Comparison of ENCODE assay signal across 7 cellular contexts in the genomic region with DNA sequence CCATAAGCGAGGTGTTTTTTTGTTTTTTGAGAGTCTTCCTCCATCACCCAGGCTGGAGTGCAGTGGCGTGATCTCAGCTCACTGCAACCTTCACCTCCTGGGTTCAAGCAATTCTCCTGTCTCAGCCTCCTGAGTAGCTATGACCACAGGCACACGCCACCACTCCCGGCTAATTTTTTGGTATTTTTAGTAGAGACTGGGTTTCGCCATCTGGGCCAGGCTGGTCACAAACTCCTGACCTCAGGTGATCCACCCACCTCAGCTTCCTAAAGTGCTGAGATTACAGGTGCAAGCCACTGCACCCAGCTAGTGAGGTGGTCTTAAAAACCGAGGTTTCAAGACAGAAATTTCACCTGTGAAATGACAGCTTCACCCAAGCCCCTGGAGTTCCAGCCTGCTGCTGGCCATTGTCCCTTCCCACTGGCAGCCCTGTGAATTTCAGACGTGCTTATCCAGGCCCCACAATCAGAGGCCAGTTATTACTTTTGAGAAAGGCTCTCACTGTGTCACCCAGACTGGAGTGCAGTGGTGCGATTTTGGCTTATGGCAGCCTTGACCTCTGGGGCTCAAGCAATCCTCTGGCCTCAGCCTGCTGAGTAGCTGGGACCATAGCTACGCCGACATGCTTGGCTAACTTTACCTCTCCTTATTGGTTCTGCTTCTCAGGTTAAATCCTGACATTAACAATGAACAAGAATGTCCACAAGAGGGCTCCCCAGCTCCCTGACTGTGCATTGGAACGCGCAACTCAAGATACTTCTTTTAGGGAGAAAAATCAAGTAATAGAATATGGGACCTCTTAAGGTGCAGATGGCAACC. TPM values are rescaled to one million over a fixed set of nuclear protein-coding genes. Genes with fewer than 3 reads are reported as not detected.
DNase-seq lines count a peak whose midpoint lies in the region; ATAC-seq, FAIRE-seq and TF ChIP-seq lines count a peak whose summit lies in the region.

No MANE protein-coding gene starts in this region.

- H3K36me3 Mint-ChIP-seq in T-helper 1 cell treated with Interleukin-12 subunit alpha and Interleukin-12 subunit beta and Interleukin-4 antibody, amounts not matched to agents 30 μg/mL and 1 μg/mL, for 36 hours (ENCODE audit: low read depth), result peaks cover 71% of the 10 kb centered on the region

- H3K4me3 ChIP-seq in LNCaP clone FGC (ENCODE audit: low read depth, low read length) (no peak overlapping the region), lower lobe of right lung (no peak overlapping the region), upper lobe of left lung (no peak overlapping the region)

- intact Hi-C loops in lower lobe of right lung (cut with DNase I), result no loop called here

- peak overlapping the region; percentile 77 for H3K27ac Mint-ChIP-seq in T-helper 1 cell treated with Interleukin-12 subunit alpha and Interleukin-12 subunit beta and Interleukin-4 antibody, amounts not matched to agents 30 μg/mL and 1 μg/mL, for 36 hours

- H3K4me1 ChIP-seq in lower lobe of right lung (peaks cover 17% of the 10 kb centered on the region), upper lobe of left lung (peaks cover 20 to 23% (median 22%) of the 10 kb centered on the region in 4 donors)

- peaks cover 39% of the 10 kb centered on the region for H3K4me1 Mint-ChIP-seq in T-helper 1 cell treated with Interleukin-12 subunit alpha and Interleukin-12 subunit beta and Interleukin-4 antibody, amounts not matched to agents 30 μg/mL and 1 μg/mL, for 36 hours (ENCODE audit: low read depth)

- WGBS in upper lobe of left lung, 2 donors, result 74 to 80% methylated on average over 11 to 12 of the region's 12 CpGs

- H3K4me3 Mint-ChIP-seq in T-helper 1 cell treated with Interleukin-12 subunit alpha and Interleukin-12 subunit beta and Interleukin-4 antibody, amounts not matched to agents 30 μg/mL and 1 μg/mL, for 36 hours, result no peak overlapping the region

- TF ChIP-seq CTCF in LNCaP clone FGC (IDR thresholded peaks at IDR 0.05; ENCODE audit: control insufficient read depth, extremely low read depth, insufficient read depth) (peak; percentile 70), lower lobe of right lung (IDR thresholded peaks at IDR 0.05) (peak; percentile 61), upper lobe of left lung (IDR thresholded peaks at IDR 0.05) (peak in 5 of 6 experiments; percentile 21 to 63 (median 56))

- FAIRE-seq in G401.6 (lab: Jason Lieb, UNC), result peak; percentile 93

- no peak for TF ChIP-seq EP300 in upper lobe of left lung (IDR thresholded peaks at IDR 0.05)

- no peaks in the 10 kb centered on the region for H3K9me3 Mint-ChIP-seq in T-helper 1 cell treated with Interleukin-12 subunit alpha and Interleukin-12 subunit beta and Interleukin-4 antibody, amounts not matched to agents 30 μg/mL and 1 μg/mL, for 36 hours

- peak; percentile 58 to 65 for ATAC-seq in lower lobe of right lung
- peak; percentile 54 to 65 for ATAC-seq in upper lobe of left lung (ENCODE audit: low FRiP score in 2 of 2)
- ATAC-seq in HG03432 (IDR thresholded peaks at IDR 0.05; ENCODE audit: unreplicated experiment), result no peak

- H3K9me3 ChIP-seq in lower lobe of right lung (no peaks in the 10 kb centered on the region), upper lobe of left lung (no peaks in the 10 kb centered on the region)

- H3K36me3 ChIP-seq in lower lobe of right lung (peaks cover 78% of the 10 kb centered on the region), upper lobe of left lung (peaks cover 36 to 76% (median 61%) of the 10 kb centered on the region in 4 donors)

- H3K27ac ChIP-seq in lower lobe of right lung (peak overlapping the region; percentile 25), upper lobe of left lung (peak overlapping the region in 3 of 4 donors; percentile 2 to 72 (median 62))

- H3K27me3 ChIP-seq in lower lobe of right lung (ENCODE audit: low read depth) (no peaks in the 10 kb centered on the region), upper lobe of left lung (no peaks in the 10 kb centered on the region)

- DNase-seq in LNCaP clone FGC (ENCODE audit: low read depth) (no peak), cerebellar cortex (ENCODE audit: low spot score) (peak; percentile 82), lower lobe of right lung (no peak), upper lobe of left lung (peak in 1 of 2 donors; percentile 44)

- no peak for TF ChIP-seq POLR2A in upper lobe of left lung (IDR thresholded peaks at IDR 0.05)

- no peaks in the 10 kb centered on the region for H3K27me3 Mint-ChIP-seq in T-helper 1 cell treated with Interleukin-12 subunit alpha and Interleukin-12 subunit beta and Interleukin-4 antibody, amounts not matched to agents 30 μg/mL and 1 μg/mL, for 36 hours (ENCODE audit: low read depth)

RNA-seq across cellular contexts. Expression of gene ENO1, which starts 19.4 kb away (rescaled TPM):
- 580 TPM for total RNA-seq in lower lobe of right lung
- 1,000 to 10,000 TPM in 1 of 6 donors, 100 to 1,000 TPM in 5; 259 to 1,187 (median 717) TPM for total RNA-seq in upper lobe of left lung

RNA-seq across cellular contexts. Expression of gene RERE, which starts 41.7 kb away (rescaled TPM):
- total RNA-seq in lower lobe of right lung (88.5 TPM), upper lobe of left lung (100 to 1,000 TPM in 4 of 6 donors, 10 to 100 TPM in 2; 75.5 to 222 (median 104) TPM)
